Comparison of ENCODE assay signal across 14 cellular contexts in the genomic region with DNA sequence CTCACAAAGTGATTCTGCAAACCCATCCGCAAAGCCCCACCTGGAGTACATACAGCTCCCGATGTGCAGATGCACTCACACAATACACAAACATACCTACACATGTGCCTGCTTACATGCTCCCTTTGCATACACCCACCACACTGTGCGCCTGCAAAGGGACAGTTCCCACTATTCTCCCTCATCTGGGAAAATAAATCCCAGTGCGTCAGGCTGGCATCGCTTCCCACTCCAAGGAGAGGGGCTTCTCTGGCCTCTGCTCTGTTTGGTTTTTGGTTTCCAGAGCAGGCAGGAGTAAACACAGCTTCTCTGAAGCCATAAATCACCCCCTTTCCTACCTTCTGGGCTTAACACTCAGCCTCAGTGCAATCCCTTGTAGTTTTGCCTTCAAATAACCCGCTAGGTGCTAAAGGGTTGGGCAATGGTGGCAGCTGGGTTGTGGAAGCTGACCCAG. TPM values are rescaled to one million over a fixed set of nuclear protein-coding genes. Genes with fewer than 3 reads are reported as not detected.
A peak's percentile ranks its signal among the peaks of the same experiment; 100 is the strongest.
DNase-seq lines count a peak whose midpoint lies in the region; TF ChIP-seq lines count a peak whose summit lies in the region.
"Had no signal": no experiment of that assay in that cellular context is flagged by ENCODE, and none has a peak within 500 bp of the region (broad histone marks: within the 10 kb centered on the region; RNA-seq: fewer than 3 reads in every experiment).

No MANE protein-coding gene starts in this region.

- peak overlapping the region in 4 of 5 experiments; percentile 66 to 79 (median 75) for H3K4me3 Mint-ChIP-seq in brain
- no peak overlapping the region for H3K4me3 Mint-ChIP-seq in activated CD4-positive, alpha-beta T cell treated with anti-CD3 and anti-CD28 coated beads, Interleukin-2, amount 10 ng/mL, durations not matched to agents 7 days and 5 days
- H3K4me3 Mint-ChIP-seq: activated CD4-positive, alpha-beta T cell treated with anti-CD3 and anti-CD28 coated beads, Interleukin-2, amount 10 ng/mL, durations not matched to agents 24 days and 14 days had no signal

- intact Hi-C loops in testis (cut with DNase I; ENCODE audit: low total_unique reads), result no loop called here

- 25 to 31% methylated on average over 5 of the region's 6 CpGs for WGBS in mesodermal cell (ENCODE audit: insufficient coverage in 2 of 2), 2 experiments
- 73% methylated on average over 6 of the region's 6 CpGs for WGBS in suprapubic skin
- WGBS in testis, 2 donors, result 43% methylated on average over 6 of the region's 6 CpGs

- POLR2A ChIA-PET in activated CD4-positive, alpha-beta T cell treated with anti-CD3 and anti-CD28 coated beads, Interleukin-2, amount 10 ng/mL, durations not matched to agents 7 days and 5 days (lab: Charles Lee), result no interaction called here

- H3K27me3 Mint-ChIP-seq in brain, result peaks cover 56% of the 10 kb centered on the region
- peaks cover 26% of the 10 kb centered on the region for H3K27me3 Mint-ChIP-seq in activated CD4-positive, alpha-beta T cell treated with anti-CD3 and anti-CD28 coated beads, Interleukin-2, amount 10 ng/mL, durations not matched to agents 7 days and 5 days

- H3K9me3 ChIP-seq in mesodermal cell (ENCODE audit: control insufficient read depth, low read length) (no peaks in the 10 kb centered on the region), suprapubic skin (no peaks in the 10 kb centered on the region), testis (no peaks in the 10 kb centered on the region)

- no peaks in the 10 kb centered on the region for H3K36me3 Mint-ChIP-seq in brain
- no peaks in the 10 kb centered on the region for H3K36me3 Mint-ChIP-seq in activated CD4-positive, alpha-beta T cell treated with anti-CD3 and anti-CD28 coated beads, Interleukin-2, amount 10 ng/mL, durations not matched to agents 7 days and 5 days (ENCODE audit: low read depth)

- H3K36me3 ChIP-seq in mesodermal cell (ENCODE audit: control insufficient read depth, insufficient read depth, low read length) (no peaks in the 10 kb centered on the region), suprapubic skin (no peaks in the 10 kb centered on the region), testis (ENCODE audit: low read depth, missing control alignments) (no peaks in the 10 kb centered on the region)

- no peaks in the 10 kb centered on the region for H3K4me1 Mint-ChIP-seq in brain
- peaks cover 5% of the 10 kb centered on the region for H3K4me1 Mint-ChIP-seq in activated CD4-positive, alpha-beta T cell treated with anti-CD3 and anti-CD28 coated beads, Interleukin-2, amount 10 ng/mL, durations not matched to agents 7 days and 5 days

- peaks cover 0 to 3% (median 0%) of the 10 kb centered on the region in 5 experiments for H3K9me3 Mint-ChIP-seq in brain
- H3K9me3 Mint-ChIP-seq in activated CD4-positive, alpha-beta T cell treated with anti-CD3 and anti-CD28 coated beads, Interleukin-2, amount 10 ng/mL, durations not matched to agents 7 days and 5 days, result no peaks in the 10 kb centered on the region
- H3K9me3 Mint-ChIP-seq: activated CD4-positive, alpha-beta T cell treated with anti-CD3 and anti-CD28 coated beads, Interleukin-2, amount 10 ng/mL, durations not matched to agents 24 days and 14 days had no signal

- CTCF ChIA-PET in activated CD4-positive, alpha-beta T cell treated with anti-CD3 and anti-CD28 coated beads, Interleukin-2, amount 10 ng/mL, durations not matched to agents 7 days and 5 days (lab: Charles Lee), result interaction anchor here (0.6 kb wide), 1 partner anchor 38 kb away, joined by 3 read pairs; no protein-coding TSS in a partner anchor

- H3K27me3 ChIP-seq in suprapubic skin (peaks cover 6% of the 10 kb centered on the region), testis (no peaks in the 10 kb centered on the region)

- H3K27ac ChIP-seq in mesodermal cell (ENCODE audit: low read depth, low read length, severe bottlenecking), result peak overlapping the region; percentile 57
- peak overlapping the region; percentile 74 for H3K27ac ChIP-seq in suprapubic skin
- no peak overlapping the region for H3K27ac ChIP-seq in testis
- H3K27ac ChIP-seq: HL-60 had no signal

- DNase-seq in NCI-H146 (lab: John Stamatoyannopoulos, UW) (peak; percentile 11), NCI-H146 treated with DMSO at 0.1 percent for 48 hours (lab: John Stamatoyannopoulos, UW; ENCODE audit: unreplicated experiment) (no peak), suprapubic skin (ENCODE audit: low spot score in 2 of 2) (no peak), testis (no peak), NCI-H446 (lab: John Stamatoyannopoulos, UW) (no peak)
- no peak for DNase-seq in activated CD4-positive, alpha-beta T cell treated with anti-CD3 and anti-CD28 coated beads, Interleukin-2, amount 10 ng/mL, durations not matched to agents 7 days and 5 days
- DNase-seq: activated CD4-positive, alpha-beta T cell treated with anti-CD3 and anti-CD28 coated beads, Interleukin-2, amount 10 ng/mL, durations not matched to agents 24 days and 14 days; activated effector memory CD4-positive, alpha-beta T cell treated with Interleukin-2 at 50 U/mL for 16 hours had no signal

- TF ChIP-seq CTCF in brain (conservative IDR thresholded peaks at IDR 0.05) (no peak), suprapubic skin (IDR thresholded peaks at IDR 0.05) (no peak), testis (IDR thresholded peaks at IDR 0.05) (no peak)

- H3K4me1 ChIP-seq in mesodermal cell (ENCODE audit: control insufficient read depth, insufficient read depth, low read length, poor library complexity, severe bottlenecking) (peaks cover 16% of the 10 kb centered on the region), suprapubic skin (peaks cover 78% of the 10 kb centered on the region), testis (no peaks in the 10 kb centered on the region)

- H3K27ac Mint-ChIP-seq in brain, result peak overlapping the region in 3 of 5 experiments; percentile 65 to 86 (median 72)
- H3K27ac Mint-ChIP-seq in activated CD4-positive, alpha-beta T cell treated with anti-CD3 and anti-CD28 coated beads, Interleukin-2, amount 10 ng/mL, durations not matched to agents 7 days and 5 days, result no peak overlapping the region
- H3K27ac Mint-ChIP-seq: activated CD4-positive, alpha-beta T cell treated with anti-CD3 and anti-CD28 coated beads, Interleukin-2, amount 10 ng/mL, durations not matched to agents 24 days and 14 days had no signal

- H3K4me3 ChIP-seq in mesodermal cell (ENCODE audit: extremely low read depth, insufficient read depth, low read length, poor library complexity, severe bottlenecking) (peak overlapping the region; percentile 32), suprapubic skin (peak overlapping the region; percentile 61), testis (peak overlapping the region in 1 of 2 donors; percentile 50)

- TF ChIP-seq EP300 in suprapubic skin (IDR thresholded peaks at IDR 0.05), result no peak

- TF ChIP-seq POLR2A in suprapubic skin (IDR thresholded peaks at IDR 0.05), result no peak
- TF ChIP-seq POLR2A in testis (IDR thresholded peaks at IDR 0.05), result no peak

RNA-seq across cellular contexts. Expression of gene HOXB4, which starts 14.7 kb away (rescaled TPM):
- polyA plus RNA-seq in brain (ENCODE audit: insufficient read depth, low read depth, low replicate concordance) (30.3 TPM), testis (ENCODE audit: insufficient read depth, low read depth, low replicate concordance) (1.6 TPM)
- 6.6 TPM for polyA plus RNA-seq in mesodermal cell (2013, experiment 1 of 2)
- polyA plus RNA-seq in mesodermal cell (2013, experiment 2 of 2), result 7.8 TPM
- total RNA-seq in suprapubic skin (1 to 10 TPM in 3 of 4 donors, under 1 TPM in 1; 0.42 to 3.5 (median 1.0) TPM), testis (1 to 10 TPM; 1.6 to 1.8 TPM)
- 1 to 10 TPM; 3.3 to 3.6 TPM for total RNA-seq in activated CD4-positive, alpha-beta T cell treated with anti-CD3 and anti-CD28 coated beads, Interleukin-2, amount 10 ng/mL, durations not matched to agents 7 days and 5 days
- total RNA-seq: chondrocyte had no signal

RNA-seq across cellular contexts. Expression of gene HOXB2, which starts 18.5 kb away (rescaled TPM):
- polyA plus RNA-seq in brain (ENCODE audit: insufficient read depth, low read depth, low replicate concordance), result 168 TPM
- polyA plus RNA-seq in mesodermal cell (2013, experiment 1 of 2), result 53.6 TPM
- 52.0 TPM for polyA plus RNA-seq in mesodermal cell (2013, experiment 2 of 2)
- total RNA-seq in suprapubic skin, result 10 to 100 TPM in 2 of 4 donors, 1 to 10 TPM in 2; 8.4 to 13.6 (median 9.9) TPM
- 1 to 10 TPM; 1.8 to 3.3 TPM for total RNA-seq in testis
- polyA plus RNA-seq in testis (ENCODE audit: insufficient read depth, low read depth, low replicate concordance), result 4.2 TPM
- 1 to 10 TPM; 3.4 to 4.7 TPM for total RNA-seq in activated CD4-positive, alpha-beta T cell treated with anti-CD3 and anti-CD28 coated beads, Interleukin-2, amount 10 ng/mL, durations not matched to agents 7 days and 5 days

RNA-seq across cellular contexts. Expression of gene HOXB3, which starts 26.6 kb away (rescaled TPM):
- polyA plus RNA-seq in brain (ENCODE audit: insufficient read depth, low read depth, low replicate concordance), result 41.6 TPM
- polyA plus RNA-seq in mesodermal cell (2013, experiment 1 of 2), result 28.7 TPM
- 27.8 TPM for polyA plus RNA-seq in mesodermal cell (2013, experiment 2 of 2)
- 10 to 100 TPM in 1 of 4 donors, 1 to 10 TPM in 3; 2.3 to 20.8 (median 3.9) TPM for total RNA-seq in suprapubic skin
- total RNA-seq in testis, result 10 to 100 TPM in 1 of 2 donors, 1 to 10 TPM in 1; 9.2 to 10.6 TPM
- polyA plus RNA-seq in testis (ENCODE audit: insufficient read depth, low read depth, low replicate concordance), result 11.4 TPM
- 1 to 10 TPM; 3.1 to 4.5 TPM for total RNA-seq in activated CD4-positive, alpha-beta T cell treated with anti-CD3 and anti-CD28 coated beads, Interleukin-2, amount 10 ng/mL, durations not matched to agents 7 days and 5 days

RNA-seq across cellular contexts. Expression of gene HOXB5, which starts 30.2 kb away (rescaled TPM):
- polyA plus RNA-seq in brain (ENCODE audit: insufficient read depth, low read depth, low replicate concordance), result 234 TPM
- 13.7 TPM for polyA plus RNA-seq in mesodermal cell (2013, experiment 1 of 2)
- polyA plus RNA-seq in mesodermal cell (2013, experiment 2 of 2), result 15.0 TPM
- total RNA-seq in suprapubic skin, result under 1 TPM in 2 of 4 donors, not detected in 2; 0.72 to 0.80 TPM
- total RNA-seq in testis, result under 1 TPM; 0.50 to 0.71 TPM
- 1.7 TPM for polyA plus RNA-seq in testis (ENCODE audit: insufficient read depth, low read depth, low replicate concordance)
- total RNA-seq in activated CD4-positive, alpha-beta T cell treated with anti-CD3 and anti-CD28 coated beads, Interleukin-2, amount 10 ng/mL, durations not matched to agents 7 days and 5 days, result not detected
- total RNA-seq: activated CD4-positive, alpha-beta T cell treated with anti-CD3 and anti-CD28 coated beads, Interleukin-2, amount 10 ng/mL, durations not matched to agents 24 days and 14 days; chondrocyte had no signal

RNA-seq across cellular contexts. Expression of gene HOXB1, which starts 32.6 kb away (rescaled TPM):
- polyA plus RNA-seq in brain (ENCODE audit: insufficient read depth, low read depth, low replicate concordance) (not detected), testis (ENCODE audit: insufficient read depth, low read depth, low replicate concordance) (not detected)
- polyA plus RNA-seq in mesodermal cell (2013, experiment 1 of 2), result 10.0 TPM
- 14.1 TPM for polyA plus RNA-seq in mesodermal cell (2013, experiment 2 of 2)
- total RNA-seq in suprapubic skin (not detected), testis (1 to 10 TPM in 1 of 2 donors, not detected in 1; 1.1 TPM)
- total RNA-seq in activated CD4-positive, alpha-beta T cell treated with anti-CD3 and anti-CD28 coated beads, Interleukin-2, amount 10 ng/mL, durations not matched to agents 7 days and 5 days, result not detected
- total RNA-seq: activated CD4-positive, alpha-beta T cell treated with anti-CD3 and anti-CD28 coated beads, Interleukin-2, amount 10 ng/mL, durations not matched to agents 24 days and 14 days; chondrocyte; fibroblast of villous mesenchyme; subcutaneous adipose tissue had no signal

Comparison
In these comparisons a context has a peak if more than half of its experiments do, and no peak if none do; other contexts are left out.
1. H3K27ac ChIP-seq: peak in mesodermal cell (single experiment) and suprapubic skin (single experiment); none in testis (0 of 2).